In the genomic region with DNA sequence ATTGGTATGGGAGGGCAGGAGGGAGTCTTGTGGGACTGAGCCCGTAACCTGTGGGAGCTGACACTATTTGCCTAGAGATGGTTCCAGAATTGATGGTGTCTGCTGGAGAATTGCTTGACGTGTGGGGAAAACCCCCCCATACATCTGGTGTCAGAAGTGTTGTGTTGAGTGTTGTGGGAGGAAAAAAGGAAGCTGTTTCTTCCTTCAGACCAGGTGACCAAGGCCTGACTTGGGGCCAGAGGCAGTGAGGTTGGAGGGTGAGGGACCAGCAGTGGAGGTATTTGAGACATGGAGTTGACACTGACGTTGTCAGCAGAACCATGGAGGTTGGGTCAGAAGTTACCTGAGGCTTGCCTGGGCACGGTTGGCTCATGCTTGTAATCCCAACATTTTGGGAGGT, we compare ENCODE assay signal across 14 cellular contexts. TPM values are rescaled to one million over a fixed set of nuclear protein-coding genes. Genes with fewer than 3 reads are reported as not detected.
DNase-seq lines count a peak whose midpoint lies in the region; ATAC-seq and TF ChIP-seq lines count a peak whose summit lies in the region.
"Had no signal": no experiment of that assay in that cellular context is flagged by ENCODE, and none has a peak within 500 bp of the region (broad histone marks: within the 10 kb centered on the region; RNA-seq: fewer than 3 reads in every experiment).

No MANE protein-coding gene starts in this region.

- H3K4me3 Mint-ChIP-seq in natural killer cell, result no peak overlapping the region
- H3K4me3 Mint-ChIP-seq in natural killer cell treated with Interleukin-12 subunit alpha and Interleukin-12 subunit beta and Interleukin-15 and Interleukin-18, amount 100 ng/mL, for 72 hours, result no peak overlapping the region
- H3K4me3 Mint-ChIP-seq in effector memory CD8-positive, alpha-beta T cell, result peak overlapping the region; percentile 6 to 21
- H3K4me3 Mint-ChIP-seq: GM23338 had no signal

- no peaks in the 10 kb centered on the region for H3K36me3 ChIP-seq in OCI-LY3 (replicated peaks; ENCODE audit: low read depth, low read length)
- H3K36me3 ChIP-seq: tibial artery had no signal

- DNase-seq in natural killer cell (no peak), dorsolateral prefrontal cortex (no peak)
- no peak for DNase-seq in natural killer cell treated with Interleukin-12 subunit alpha and Interleukin-12 subunit beta and Interleukin-15 and Interleukin-18, amount 100 ng/mL, for 72 hours (ENCODE audit: low spot score)
- no peak for DNase-seq in effector memory CD8-positive, alpha-beta T cell
- DNase-seq: NCI-H1105, NCI-H226, tibial artery had no signal

- peak overlapping the region; percentile 45 for H3K4me2 ChIP-seq in OCI-LY3 (ENCODE audit: low read length)
- H3K4me2 ChIP-seq: GM23338 had no signal

- peaks cover 50 to 67% of the 10 kb centered on the region in 2 donors for H3K4me1 Mint-ChIP-seq in natural killer cell
- peaks cover 30 to 32% of the 10 kb centered on the region in 2 donors for H3K4me1 Mint-ChIP-seq in natural killer cell treated with Interleukin-12 subunit alpha and Interleukin-12 subunit beta and Interleukin-15 and Interleukin-18, amount 100 ng/mL, for 72 hours (ENCODE audit: low read depth in 2 of 2)
- H3K4me1 Mint-ChIP-seq in effector memory CD8-positive, alpha-beta T cell (ENCODE audit: low read depth in 2 of 2), result peaks cover 42 to 55% of the 10 kb centered on the region in 2 donors

- intact Hi-C loops in natural killer cell (cut with micrococcal nuclease) (no loop called here), dorsolateral prefrontal cortex (cut with DNase I) (no loop called here)

- no peaks in the 10 kb centered on the region for H3K27me3 ChIP-seq in OCI-LY3 (ENCODE audit: low read depth, low read length)
- no peaks in the 10 kb centered on the region for H3K27me3 ChIP-seq in dorsolateral prefrontal cortex
- H3K27me3 ChIP-seq: tibial artery had no signal

- peak overlapping the region; percentile 15; the same call in 1 of the 2 replicates for H3K9ac ChIP-seq in OCI-LY3 (ENCODE audit: low read length)

- no peaks in the 10 kb centered on the region for H3K79me2 ChIP-seq in OCI-LY3 (ENCODE audit: low read length)

- no peaks in the 10 kb centered on the region for H3K27me3 Mint-ChIP-seq in natural killer cell (ENCODE audit: low read depth in 2 of 2)
- H3K27me3 Mint-ChIP-seq in natural killer cell treated with Interleukin-12 subunit alpha and Interleukin-12 subunit beta and Interleukin-15 and Interleukin-18, amount 100 ng/mL, for 72 hours, result no peaks in the 10 kb centered on the region
- no peaks in the 10 kb centered on the region for H3K27me3 Mint-ChIP-seq in effector memory CD8-positive, alpha-beta T cell

- peaks cover 5% of the 10 kb centered on the region for H3K36me3 Mint-ChIP-seq in natural killer cell
- H3K36me3 Mint-ChIP-seq in natural killer cell treated with Interleukin-12 subunit alpha and Interleukin-12 subunit beta and Interleukin-15 and Interleukin-18, amount 100 ng/mL, for 72 hours, result no peaks in the 10 kb centered on the region
- peaks cover 33% of the 10 kb centered on the region for H3K36me3 Mint-ChIP-seq in effector memory CD8-positive, alpha-beta T cell (ENCODE audit: insufficient read depth)

- no peak overlapping the region; the same call in 1 of the 2 replicates for H2AFZ ChIP-seq in OCI-LY3 (ENCODE audit: low read depth, low read length)
- H2AFZ ChIP-seq: GM23338 had no signal

- H3K4me3 ChIP-seq in OCI-LY3 (ENCODE audit: low read length), result no peak overlapping the region
- H3K4me3 ChIP-seq in dorsolateral prefrontal cortex, result no peak overlapping the region
- H3K4me3 ChIP-seq: GM23338, SK-N-MC, tibial artery had no signal

- ATAC-seq in natural killer cell, result no peak
- ATAC-seq in natural killer cell treated with Interleukin-12 subunit alpha and Interleukin-12 subunit beta and Interleukin-15 and Interleukin-18, amount 100 ng/mL, for 72 hours, result no peak
- ATAC-seq in effector memory CD8-positive, alpha-beta T cell (replicated peaks), result no peak
- ATAC-seq in HG03135 (IDR thresholded peaks at IDR 0.05; ENCODE audit: unreplicated experiment), result no peak
- no peak for ATAC-seq in HG03432 (IDR thresholded peaks at IDR 0.05; ENCODE audit: unreplicated experiment)
- ATAC-seq in HG03460 (IDR thresholded peaks at IDR 0.05; ENCODE audit: unreplicated experiment), result no peak
- ATAC-seq: GM23338 had no signal

- peak overlapping the region; percentile 65 to 81 for H3K27ac Mint-ChIP-seq in natural killer cell
- H3K27ac Mint-ChIP-seq in natural killer cell treated with Interleukin-12 subunit alpha and Interleukin-12 subunit beta and Interleukin-15 and Interleukin-18, amount 100 ng/mL, for 72 hours, result peak overlapping the region in 1 of 2 donors; percentile 66
- peak overlapping the region; percentile 44 to 79 for H3K27ac Mint-ChIP-seq in effector memory CD8-positive, alpha-beta T cell
- H3K27ac Mint-ChIP-seq: GM23338 had no signal

- peaks cover 0 to 3% of the 10 kb centered on the region in 2 donors for H3K9me3 Mint-ChIP-seq in natural killer cell
- H3K9me3 Mint-ChIP-seq in natural killer cell treated with Interleukin-12 subunit alpha and Interleukin-12 subunit beta and Interleukin-15 and Interleukin-18, amount 100 ng/mL, for 72 hours, result no peaks in the 10 kb centered on the region
- no peaks in the 10 kb centered on the region for H3K9me3 Mint-ChIP-seq in effector memory CD8-positive, alpha-beta T cell
- H3K9me3 Mint-ChIP-seq: GM23338 had no signal

- H4K20me1 ChIP-seq in OCI-LY3 (ENCODE audit: insufficient read depth, low read length), result no peaks in the 10 kb centered on the region

- no peak for TF ChIP-seq CTCF in natural killer cell (IDR thresholded peaks at IDR 0.05)
- no peak for TF ChIP-seq CTCF in OCI-LY3 (IDR thresholded peaks at IDR 0.05; ENCODE audit: low read depth, low read length)
- TF ChIP-seq CTCF in dorsolateral prefrontal cortex (IDR thresholded peaks at IDR 0.05 in 54 of 56, conservative IDR thresholded peaks at IDR 0.05 in 2 of 56; ENCODE audit: low read depth in 1 of 56, partially characterized antibody in 56 of 56), result no peak

- H3K4me1 ChIP-seq in OCI-LY3 (ENCODE audit: low read length), result peaks cover 45% of the 10 kb centered on the region
- H3K4me1 ChIP-seq: tibial artery had no signal

- H3K27ac ChIP-seq in OCI-LY3 (ENCODE audit: low read length), result peak overlapping the region; percentile 51
- H3K27ac ChIP-seq in dorsolateral prefrontal cortex, result no peak overlapping the region
- H3K27ac ChIP-seq: SK-N-MC, tibial artery had no signal

- no peaks in the 10 kb centered on the region for H3K9me3 ChIP-seq in OCI-LY3 (ENCODE audit: insufficient read depth, low read length)
- H3K9me3 ChIP-seq: tibial artery had no signal

RNA-seq across cellular contexts. Expression of a gene that starts 8.3 kb away (rescaled TPM):
- total RNA-seq in natural killer cell (10 to 100 TPM; 14.0 to 31.4 (median 16.2) TPM), dorsolateral prefrontal cortex (1 to 10 TPM in 42 of 120 experiments, under 1 TPM in 49, not detected in 29; 0.28 to 3.2 (median 0.99) TPM)
- total RNA-seq in natural killer cell treated with Interleukin-12 subunit alpha and Interleukin-12 subunit beta and Interleukin-15 and Interleukin-18, amount 100 ng/mL, for 72 hours, result 1 to 10 TPM; 2.8 to 5.3 TPM
- total RNA-seq: pulmonary artery endothelial cell had no signal

RNA-seq across cellular contexts. Expression of a gene that starts 39.1 kb away (rescaled TPM):
- total RNA-seq in natural killer cell (10 to 100 TPM in 2 of 3 donors, 1 to 10 TPM in 1; 9.7 to 10.6 (median 10.2) TPM), dorsolateral prefrontal cortex (1 to 10 TPM; 2.3 to 9.0 (median 5.6) TPM)
- total RNA-seq in natural killer cell treated with Interleukin-12 subunit alpha and Interleukin-12 subunit beta and Interleukin-15 and Interleukin-18, amount 100 ng/mL, for 72 hours, result 10 to 100 TPM; 17.3 to 23.2 TPM

RNA-seq across cellular contexts. Expression of a gene that starts 56.8 kb away (rescaled TPM):
- total RNA-seq in natural killer cell (1 to 10 TPM; 1.8 to 4.7 (median 3.9) TPM), dorsolateral prefrontal cortex (10 to 100 TPM; 12.2 to 34.7 (median 23.8) TPM)
- total RNA-seq in natural killer cell treated with Interleukin-12 subunit alpha and Interleukin-12 subunit beta and Interleukin-15 and Interleukin-18, amount 100 ng/mL, for 72 hours, result 10 to 100 TPM; 18.8 to 39.9 TPM

Comparison
In these comparisons a context has a peak if more than half of its experiments do, and no peak if none do; other contexts are left out.
1. H3K4me3 Mint-ChIP-seq: peak in effector memory CD8-positive, alpha-beta T cell (2 of 2); none in natural killer cell (single experiment) and natural killer cell treated with Interleukin-12 subunit alpha and Interleukin-12 subunit beta and Interleukin-15 and Interleukin-18, amount 100 ng/mL, for 72 hours (single experiment).